ENCODE assay signal across 1 cellular context in the genomic region with DNA sequence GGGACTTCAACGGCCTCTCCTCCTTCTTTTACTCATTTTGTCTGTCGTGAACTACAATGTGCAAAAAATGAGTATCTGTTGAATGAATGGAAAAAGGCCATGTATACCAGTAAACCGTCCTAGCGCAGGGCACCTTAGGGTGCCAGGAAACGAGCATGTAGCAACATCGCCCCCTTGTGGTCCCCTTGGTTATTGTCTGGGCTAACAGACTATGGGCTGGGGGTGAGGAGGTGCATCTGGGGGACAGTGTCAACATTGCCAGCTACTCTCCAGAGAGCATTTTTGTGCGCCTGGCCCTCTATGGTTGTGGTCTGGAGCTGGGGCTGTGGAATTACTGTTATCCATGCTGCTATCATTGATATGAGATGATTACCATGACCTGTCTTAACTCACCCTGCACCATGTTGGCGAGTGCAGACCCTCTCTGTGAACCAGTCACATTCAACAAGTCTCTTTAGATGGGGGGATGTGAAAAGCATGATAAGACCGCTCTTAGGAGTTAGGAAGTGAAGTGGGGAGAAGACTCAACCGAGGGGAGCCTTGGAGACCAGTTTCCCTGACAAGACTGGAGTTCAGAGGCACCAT.
TF ChIP-seq lines count a peak whose summit lies in the region.

No MANE protein-coding gene starts in this region.

TF ChIP-seq in PFSK-1, 5 proteins besides CTCF, POLR2A, EP300 and RAD21:
- TF ChIP-seq, protein P1, sequence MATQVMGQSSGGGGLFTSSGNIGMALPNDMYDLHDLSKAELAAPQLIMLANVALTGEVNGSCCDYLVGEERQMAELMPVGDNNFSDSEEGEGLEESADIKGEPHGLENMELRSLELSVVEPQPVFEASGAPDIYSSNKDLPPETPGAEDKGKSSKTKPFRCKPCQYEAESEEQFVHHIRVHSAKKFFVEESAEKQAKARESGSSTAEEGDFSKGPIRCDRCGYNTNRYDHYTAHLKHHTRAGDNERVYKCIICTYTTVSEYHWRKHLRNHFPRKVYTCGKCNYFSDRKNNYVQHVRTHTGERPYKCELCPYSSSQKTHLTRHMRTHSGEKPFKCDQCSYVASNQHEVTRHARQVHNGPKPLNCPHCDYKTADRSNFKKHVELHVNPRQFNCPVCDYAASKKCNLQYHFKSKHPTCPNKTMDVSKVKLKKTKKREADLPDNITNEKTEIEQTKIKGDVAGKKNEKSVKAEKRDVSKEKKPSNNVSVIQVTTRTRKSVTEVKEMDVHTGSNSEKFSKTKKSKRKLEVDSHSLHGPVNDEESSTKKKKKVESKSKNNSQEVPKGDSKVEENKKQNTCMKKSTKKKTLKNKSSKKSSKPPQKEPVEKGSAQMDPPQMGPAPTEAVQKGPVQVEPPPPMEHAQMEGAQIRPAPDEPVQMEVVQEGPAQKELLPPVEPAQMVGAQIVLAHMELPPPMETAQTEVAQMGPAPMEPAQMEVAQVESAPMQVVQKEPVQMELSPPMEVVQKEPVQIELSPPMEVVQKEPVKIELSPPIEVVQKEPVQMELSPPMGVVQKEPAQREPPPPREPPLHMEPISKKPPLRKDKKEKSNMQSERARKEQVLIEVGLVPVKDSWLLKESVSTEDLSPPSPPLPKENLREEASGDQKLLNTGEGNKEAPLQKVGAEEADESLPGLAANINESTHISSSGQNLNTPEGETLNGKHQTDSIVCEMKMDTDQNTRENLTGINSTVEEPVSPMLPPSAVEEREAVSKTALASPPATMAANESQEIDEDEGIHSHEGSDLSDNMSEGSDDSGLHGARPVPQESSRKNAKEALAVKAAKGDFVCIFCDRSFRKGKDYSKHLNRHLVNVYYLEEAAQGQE (IDR thresholded peaks at IDR 0.05; ENCODE audit: insufficient read depth in 1 of 2, low read depth in 2 of 2, low read length in 2 of 2), result peak; percentile 35 to 56; a peak in 2 of 4 replicates
- TF ChIP-seq FOXP2 (optimal IDR thresholded peaks at IDR 0.05; ENCODE audit: borderline replicate concordance, extremely low read depth, extremely low read length, insufficient read depth), result no peak
